1 cellular context compared by ENCODE assay signal in the genomic region with DNA sequence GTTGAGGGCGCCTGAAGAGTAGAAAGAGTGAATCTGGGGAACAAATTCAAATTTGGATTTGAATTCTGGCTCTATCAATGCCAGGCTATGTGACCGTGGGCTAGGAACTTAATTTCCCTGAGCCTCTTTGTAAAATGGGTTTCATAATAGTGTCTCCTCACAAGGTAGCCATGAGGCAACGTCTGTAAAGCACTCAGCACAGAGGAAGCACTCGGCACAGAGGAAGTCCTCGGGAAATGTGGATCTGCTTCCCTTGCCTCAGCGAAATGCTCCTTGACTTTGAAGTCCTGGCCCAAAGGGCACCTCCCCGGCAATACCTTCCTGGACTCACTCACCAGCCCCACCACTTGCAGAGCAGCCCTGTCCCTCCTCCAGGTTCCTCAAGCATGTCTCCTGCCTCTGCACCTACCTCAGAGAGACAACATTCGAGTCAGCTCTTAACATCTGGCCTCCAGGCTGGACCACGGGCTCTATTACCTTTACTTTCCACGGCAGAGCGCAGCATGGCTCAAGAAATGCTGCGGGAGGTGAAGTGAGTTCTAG.
TF ChIP-seq lines count a peak whose summit lies in the region.

No MANE protein-coding gene starts in this region.

TF ChIP-seq in IMR-90, 13 proteins besides CTCF, POLR2A, EP300 and RAD21 (continued from another document):
- no peak for TF ChIP-seq RFX5 (IDR thresholded peaks at IDR 0.05; ENCODE audit: low read depth, low read length)
- no peak for TF ChIP-seq MAFK (IDR thresholded peaks at IDR 0.05; ENCODE audit: low read depth, low read length)
